ENCODE assay signal across 8 cellular contexts in genomic region chr5:179795863-179796833, GRCh38. TPM values are rescaled to one million over a fixed set of nuclear protein-coding genes. Genes with fewer than 3 reads are reported as not detected.
DNase-seq lines count a peak whose midpoint lies in the region; ATAC-seq, FAIRE-seq and TF ChIP-seq lines count a peak whose summit lies in the region.

No MANE protein-coding gene starts in this region.

- DNase-seq in EH (ENCODE audit: low read depth) (peak; percentile 83), HTR-8/SVneo (ENCODE audit: insufficient read length, low spot score) (peak; percentile 75), Peyer's patch (peak; percentile 73 to 92 (median 91)), fibroblast of the conjunctiva (ENCODE audit: low read depth) (peak; percentile 51), thyroid gland (peak; percentile 86 to 87)
- peak; percentile 66 for DNase-seq in activated effector memory CD4-positive, alpha-beta T cell treated with Interleukin-2 at 50 U/mL for 16 hours
- DNase-seq in natural killer cell treated with Interleukin-12 subunit alpha and Interleukin-12 subunit beta and Interleukin-15 and Interleukin-18, amount 100 ng/mL, for 72 hours (ENCODE audit: low spot score) = peak; percentile 89

- H3K27ac ChIP-seq in Peyer's patch (peak overlapping the region; percentile 73 to 89 (median 84)), thyroid gland (peak overlapping the region; percentile 73 to 90 (median 87))

- ATAC-seq in GM21423 (IDR thresholded peaks at IDR 0.05; ENCODE audit: unreplicated experiment) = peak; percentile 60
- ATAC-seq in natural killer cell treated with Interleukin-12 subunit alpha and Interleukin-12 subunit beta and Interleukin-15 and Interleukin-18, amount 100 ng/mL, for 72 hours = peak; percentile 84 to 89

- 12 to 36% methylated on average over 11 to 36 of the region's 113 CpGs for WGBS in thyroid gland, 2 donors

- no peaks in the 10 kb centered on the region for H3K9me3 ChIP-seq in Peyer's patch
- no peaks in the 10 kb centered on the region for H3K9me3 ChIP-seq in thyroid gland

- peak overlapping the region; percentile 52 for H3K4me3 Mint-ChIP-seq in natural killer cell treated with Interleukin-12 subunit alpha and Interleukin-12 subunit beta and Interleukin-15 and Interleukin-18, amount 100 ng/mL, for 72 hours

- H3K4me3 ChIP-seq in Peyer's patch (peak overlapping the region; percentile 60 to 74 (median 64)), thyroid gland (replicated peaks in 1 of 3) (peak overlapping the region; percentile 56 to 89 (median 58))

- no peaks in the 10 kb centered on the region for H3K27me3 Mint-ChIP-seq in natural killer cell treated with Interleukin-12 subunit alpha and Interleukin-12 subunit beta and Interleukin-15 and Interleukin-18, amount 100 ng/mL, for 72 hours

- H3K4me1 ChIP-seq in Peyer's patch = peaks cover 0 to 39% (median 24%) of the 10 kb centered on the region in 4 donors
- peaks cover 27 to 49% of the 10 kb centered on the region in 2 donors for H3K4me1 ChIP-seq in thyroid gland

- peaks cover 5% of the 10 kb centered on the region for H3K36me3 Mint-ChIP-seq in natural killer cell treated with Interleukin-12 subunit alpha and Interleukin-12 subunit beta and Interleukin-15 and Interleukin-18, amount 100 ng/mL, for 72 hours

- peaks cover 23 to 26% of the 10 kb centered on the region in 2 donors for H3K4me1 Mint-ChIP-seq in natural killer cell treated with Interleukin-12 subunit alpha and Interleukin-12 subunit beta and Interleukin-15 and Interleukin-18, amount 100 ng/mL, for 72 hours (ENCODE audit: low read depth in 2 of 2)

- H3K36me3 ChIP-seq in Peyer's patch (peaks cover 0 to 42% (median 0%) of the 10 kb centered on the region in 3 donors), thyroid gland (peaks cover 24 to 38% of the 10 kb centered on the region in 2 donors)

- TF ChIP-seq CTCF in Peyer's patch (IDR thresholded peaks at IDR 0.05) (peak; percentile 81 to 96 (median 88)), thyroid gland (IDR thresholded peaks at IDR 0.05) (peak; percentile 20 to 94 (median 86))

- intact Hi-C loops in thyroid gland (cut with DNase I) = loop anchor here (5.0 kb wide), 2 partner anchors 34 to 61 kb away; partner anchors contain the start of gene MRNIP

- no peaks in the 10 kb centered on the region for H3K27me3 ChIP-seq in Peyer's patch
- no peaks in the 10 kb centered on the region for H3K27me3 ChIP-seq in thyroid gland

- peak; percentile 97 for FAIRE-seq in HTR-8/SVneo (lab: Jason Lieb, UNC)

- peak; percentile 28 to 43 for TF ChIP-seq POLR2A in Peyer's patch (IDR thresholded peaks at IDR 0.05)
- peak in 1 of 2 donors; percentile 55 for TF ChIP-seq POLR2A in thyroid gland (IDR thresholded peaks at IDR 0.05)

- peak overlapping the region in 1 of 2 donors; percentile 70 for H3K27ac Mint-ChIP-seq in natural killer cell treated with Interleukin-12 subunit alpha and Interleukin-12 subunit beta and Interleukin-15 and Interleukin-18, amount 100 ng/mL, for 72 hours

- H3K9me3 Mint-ChIP-seq in natural killer cell treated with Interleukin-12 subunit alpha and Interleukin-12 subunit beta and Interleukin-15 and Interleukin-18, amount 100 ng/mL, for 72 hours = no peaks in the 10 kb centered on the region

RNA-seq across cellular contexts. Expression of gene LTC4S, which starts 2.4 kb away (rescaled TPM):
- total RNA-seq in Peyer's patch (10 to 100 TPM in 1 of 4 donors, 1 to 10 TPM in 2, not detected in 1; 1.9 to 12.4 (median 3.6) TPM), thyroid gland (10 to 100 TPM in 2 of 4 donors, 1 to 10 TPM in 2; 6.4 to 28.2 (median 15.9) TPM)
- total RNA-seq in natural killer cell treated with Interleukin-12 subunit alpha and Interleukin-12 subunit beta and Interleukin-15 and Interleukin-18, amount 100 ng/mL, for 72 hours = 1 to 10 TPM; 2.9 to 4.0 TPM

RNA-seq across cellular contexts. Expression of gene MGAT4B, which starts 10.5 kb away (rescaled TPM):
- total RNA-seq in Peyer's patch (1,000 to 10,000 TPM in 2 of 4 donors, 100 to 1,000 TPM in 2; 366 to 1,291 (median 1,007) TPM), thyroid gland (100 to 1,000 TPM in 2 of 4 donors, 10 to 100 TPM in 2; 83.6 to 108 (median 102) TPM)
- 100 to 1,000 TPM in 1 of 2 donors, 10 to 100 TPM in 1; 73.2 to 105 TPM for total RNA-seq in natural killer cell treated with Interleukin-12 subunit alpha and Interleukin-12 subunit beta and Interleukin-15 and Interleukin-18, amount 100 ng/mL, for 72 hours

RNA-seq across cellular contexts. Expression of gene SQSTM1, which starts 24.6 kb away (rescaled TPM):
- 100 to 1,000 TPM; 287 to 417 (median 348) TPM for total RNA-seq in Peyer's patch
- 100 to 1,000 TPM; 218 to 332 TPM for total RNA-seq in natural killer cell treated with Interleukin-12 subunit alpha and Interleukin-12 subunit beta and Interleukin-15 and Interleukin-18, amount 100 ng/mL, for 72 hours
- total RNA-seq in thyroid gland = 1,000 to 10,000 TPM in 1 of 4 donors, 100 to 1,000 TPM in 3; 649 to 1,146 (median 971) TPM

Comparison
In these comparisons a context has a peak if more than half of its experiments do, and no peak if none do; other contexts are left out.
1. Peak in every context shown above with its lines: DNase-seq, ATAC-seq, H3K4me3 ChIP-seq and H3K27ac ChIP-seq.